Comparison of ENCODE assay signal across 12 cellular contexts in the genomic region with DNA sequence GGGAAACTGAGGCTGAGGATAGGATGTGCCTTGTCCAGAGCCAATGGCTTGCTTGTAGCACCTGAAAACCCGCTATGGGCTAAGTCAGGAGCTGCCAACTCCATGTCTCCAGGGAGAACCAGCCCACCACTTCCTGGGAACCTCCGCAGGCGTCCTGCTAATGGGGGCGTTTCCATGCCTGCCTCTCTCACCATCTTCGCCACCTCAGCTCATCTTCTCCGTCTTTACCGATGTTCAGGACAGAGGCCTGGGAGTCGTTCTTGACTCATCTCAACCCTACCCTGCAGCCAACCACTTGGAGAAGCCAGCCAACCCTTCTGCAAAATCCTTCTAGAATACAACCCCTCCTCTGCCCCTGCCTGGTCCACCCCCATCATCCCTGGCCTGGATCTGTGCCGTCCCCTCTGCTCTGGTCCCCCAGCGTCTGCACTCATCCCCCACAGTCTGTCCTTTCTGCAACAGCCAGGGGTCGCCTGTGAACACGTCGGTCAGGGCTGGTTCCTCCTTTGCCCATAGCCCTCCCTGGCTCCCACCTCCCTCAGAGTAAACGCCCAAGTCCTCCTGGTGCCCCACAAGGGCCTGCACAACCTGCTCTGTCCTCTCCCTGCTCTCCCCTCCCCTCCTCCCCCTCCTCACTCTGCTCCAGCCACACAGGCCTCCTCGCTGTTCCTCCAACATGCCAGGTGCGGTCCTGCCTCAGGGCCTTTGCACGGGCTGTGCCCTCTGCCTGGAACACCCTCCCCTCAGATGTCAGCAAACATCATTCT. TPM values are rescaled to one million over a fixed set of nuclear protein-coding genes. Genes with fewer than 3 reads are reported as not detected.
A peak's percentile ranks its signal among the peaks of the same experiment; 100 is the strongest.
DNase-seq lines count a peak whose midpoint lies in the region; ATAC-seq, FAIRE-seq and TF ChIP-seq lines count a peak whose summit lies in the region.
"Had no signal": no experiment of that assay in that cellular context is flagged by ENCODE, and none has a peak within 500 bp of the region (broad histone marks: within the 10 kb centered on the region; RNA-seq: fewer than 3 reads in every experiment).

No MANE protein-coding gene starts in this region.

- no peaks in the 10 kb centered on the region for H3K9me3 ChIP-seq in small intestine (ENCODE audit: control insufficient read depth, low read depth)
- H3K9me3 ChIP-seq: BLaER1, mucosa of descending colon had no signal

- FAIRE-seq in small intestine (lab: Jason Lieb, UNC): no peak

- no peak for DNase-seq in GM06990 (ENCODE audit: extremely low read depth, insufficient read length)
- peak; percentile 21 for DNase-seq in fibroblast of the aortic adventitia (ENCODE audit: low read depth)
- DNase-seq in HK-2 (ENCODE audit: unreplicated experiment): no peak
- DNase-seq in small intestine: no peak
- DNase-seq in NCI-H146 (lab: John Stamatoyannopoulos, UW): no peak
- DNase-seq: SIG-M5 had no signal

- peak overlapping the region; percentile 85 for H3K27ac ChIP-seq in rectal smooth muscle tissue (ENCODE audit: low read depth, low read length)
- no peak overlapping the region for H3K27ac ChIP-seq in small intestine (ENCODE audit: low read depth in 1 of 2, low read length in 1 of 2)
- H3K27ac ChIP-seq: BLaER1, KMS-11 had no signal

- WGBS in small intestine, 3 donors: 64 to 70% (median 69%) methylated on average over 17 of the region's 17 CpGs

- H3K4me1 ChIP-seq in rectal smooth muscle tissue (ENCODE audit: control insufficient read depth, insufficient read depth, low read length) (peaks cover 3% of the 10 kb centered on the region), small intestine (ENCODE audit: control insufficient read depth in 2 of 2, insufficient read depth in 1 of 2, low read depth in 1 of 2, low read length in 1 of 2) (no peaks in the 10 kb centered on the region)

- no peaks in the 10 kb centered on the region; the same call in 1 of the 2 replicates for H3K27me3 ChIP-seq in GM06990 (replicated peaks; ENCODE audit: control insufficient read depth, insufficient read depth, low read length)
- H3K27me3 ChIP-seq in rectal smooth muscle tissue (ENCODE audit: control insufficient read depth, insufficient read depth, low read length): no peaks in the 10 kb centered on the region
- no peaks in the 10 kb centered on the region for H3K27me3 ChIP-seq in small intestine (ENCODE audit: control insufficient read depth in 2 of 2, insufficient read depth in 2 of 2, low read length in 2 of 2)
- H3K27me3 ChIP-seq: BLaER1 had no signal

- H3K36me3 ChIP-seq in GM06990 (ENCODE audit: control insufficient read depth, insufficient read depth, low read length) (no peaks in the 10 kb centered on the region), rectal smooth muscle tissue (ENCODE audit: control insufficient read depth, insufficient read depth, low read length) (no peaks in the 10 kb centered on the region), small intestine (ENCODE audit: control insufficient read depth in 2 of 2, insufficient read depth in 2 of 2, low read length in 2 of 2) (no peaks in the 10 kb centered on the region)
- H3K36me3 ChIP-seq: BLaER1 had no signal

- no peak overlapping the region for H3K9ac ChIP-seq in rectal smooth muscle tissue (ENCODE audit: low read length)
- H3K9ac ChIP-seq: BLaER1, KMS-11 had no signal

- no peak overlapping the region for H3K4me3 ChIP-seq in GM06990 (replicated peaks; ENCODE audit: low read depth, low read length)
- H3K4me3 ChIP-seq in fibroblast of the aortic adventitia (ENCODE audit: low read depth, low read length): no peak overlapping the region
- H3K4me3 ChIP-seq in rectal smooth muscle tissue (ENCODE audit: low read length): no peak overlapping the region
- H3K4me3 ChIP-seq in small intestine (ENCODE audit: low read depth in 1 of 2, low read length in 2 of 2): no peak overlapping the region
- H3K4me3 ChIP-seq: BLaER1, mucosa of descending colon had no signal

- ATAC-seq in SK-N-SH treated with all-trans-retinoic acid at 6 μM for 48 hours: peak; percentile 37
- no peak for ATAC-seq in HG02970 (IDR thresholded peaks at IDR 0.05; ENCODE audit: low FRiP score, unreplicated experiment)

- peak; percentile 5 for TF ChIP-seq CTCF in GM06990 (IDR thresholded peaks at IDR 0.05; ENCODE audit: insufficient read depth, low read length, poor library complexity, severe bottlenecking)
- peak; percentile 31 for TF ChIP-seq CTCF in fibroblast of the aortic adventitia (IDR thresholded peaks at IDR 0.05; ENCODE audit: insufficient read depth, low read length)

TF ChIP-seq in SK-N-SH treated with all-trans-retinoic acid at 6 μM for 48 hours, 23 proteins besides CTCF, POLR2A, EP300 and RAD21:
- TF ChIP-seq PPARA (CRISPR knock-in tag; IDR thresholded peaks at IDR 0.05; ENCODE audit: borderline replicate concordance): no peak

RNA-seq across cellular contexts. Expression of a gene that starts 31.0 kb away (rescaled TPM):
- 126 and 193 TPM in 2 replicates for total RNA-seq in fibroblast of the aortic adventitia (ENCODE audit: low replicate concordance)
- polyA plus RNA-seq in small intestine: 10 to 100 TPM in 1 of 3 donors, 1 to 10 TPM in 1, under 1 TPM in 1; under 0.01 to 11.8 (median 1.4) TPM
